Comparison of ENCODE assay signal across 1 cellular context in the genomic region with DNA sequence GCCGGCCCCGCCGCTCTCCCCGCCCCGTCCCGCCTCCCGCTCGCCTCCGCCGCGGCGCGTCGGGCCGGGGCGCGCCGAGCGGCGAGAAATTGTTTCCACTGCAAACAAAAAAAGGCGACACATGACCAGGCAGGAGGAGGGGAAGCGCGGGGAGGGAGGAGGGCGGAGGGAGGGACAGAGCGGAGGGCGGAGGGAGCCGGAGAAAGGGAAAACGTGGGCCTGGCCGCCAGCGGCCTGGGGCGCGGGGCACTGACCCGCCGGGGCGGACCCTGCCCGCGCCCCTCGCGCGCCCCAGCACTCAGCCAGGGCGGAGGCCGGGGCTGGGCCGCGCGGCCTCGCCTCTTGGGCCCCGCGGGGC.
TF ChIP-seq lines count a peak whose summit lies in the region.

Gene FOXN3 (minus strand): TSS at position 123 of the 358 bp plus-strand sequence. CDS start 4,757 bp downstream, outside the sequence.

TF ChIP-seq in H1, 55 proteins besides CTCF, POLR2A, EP300 and RAD21:
- TF ChIP-seq, protein P1, sequence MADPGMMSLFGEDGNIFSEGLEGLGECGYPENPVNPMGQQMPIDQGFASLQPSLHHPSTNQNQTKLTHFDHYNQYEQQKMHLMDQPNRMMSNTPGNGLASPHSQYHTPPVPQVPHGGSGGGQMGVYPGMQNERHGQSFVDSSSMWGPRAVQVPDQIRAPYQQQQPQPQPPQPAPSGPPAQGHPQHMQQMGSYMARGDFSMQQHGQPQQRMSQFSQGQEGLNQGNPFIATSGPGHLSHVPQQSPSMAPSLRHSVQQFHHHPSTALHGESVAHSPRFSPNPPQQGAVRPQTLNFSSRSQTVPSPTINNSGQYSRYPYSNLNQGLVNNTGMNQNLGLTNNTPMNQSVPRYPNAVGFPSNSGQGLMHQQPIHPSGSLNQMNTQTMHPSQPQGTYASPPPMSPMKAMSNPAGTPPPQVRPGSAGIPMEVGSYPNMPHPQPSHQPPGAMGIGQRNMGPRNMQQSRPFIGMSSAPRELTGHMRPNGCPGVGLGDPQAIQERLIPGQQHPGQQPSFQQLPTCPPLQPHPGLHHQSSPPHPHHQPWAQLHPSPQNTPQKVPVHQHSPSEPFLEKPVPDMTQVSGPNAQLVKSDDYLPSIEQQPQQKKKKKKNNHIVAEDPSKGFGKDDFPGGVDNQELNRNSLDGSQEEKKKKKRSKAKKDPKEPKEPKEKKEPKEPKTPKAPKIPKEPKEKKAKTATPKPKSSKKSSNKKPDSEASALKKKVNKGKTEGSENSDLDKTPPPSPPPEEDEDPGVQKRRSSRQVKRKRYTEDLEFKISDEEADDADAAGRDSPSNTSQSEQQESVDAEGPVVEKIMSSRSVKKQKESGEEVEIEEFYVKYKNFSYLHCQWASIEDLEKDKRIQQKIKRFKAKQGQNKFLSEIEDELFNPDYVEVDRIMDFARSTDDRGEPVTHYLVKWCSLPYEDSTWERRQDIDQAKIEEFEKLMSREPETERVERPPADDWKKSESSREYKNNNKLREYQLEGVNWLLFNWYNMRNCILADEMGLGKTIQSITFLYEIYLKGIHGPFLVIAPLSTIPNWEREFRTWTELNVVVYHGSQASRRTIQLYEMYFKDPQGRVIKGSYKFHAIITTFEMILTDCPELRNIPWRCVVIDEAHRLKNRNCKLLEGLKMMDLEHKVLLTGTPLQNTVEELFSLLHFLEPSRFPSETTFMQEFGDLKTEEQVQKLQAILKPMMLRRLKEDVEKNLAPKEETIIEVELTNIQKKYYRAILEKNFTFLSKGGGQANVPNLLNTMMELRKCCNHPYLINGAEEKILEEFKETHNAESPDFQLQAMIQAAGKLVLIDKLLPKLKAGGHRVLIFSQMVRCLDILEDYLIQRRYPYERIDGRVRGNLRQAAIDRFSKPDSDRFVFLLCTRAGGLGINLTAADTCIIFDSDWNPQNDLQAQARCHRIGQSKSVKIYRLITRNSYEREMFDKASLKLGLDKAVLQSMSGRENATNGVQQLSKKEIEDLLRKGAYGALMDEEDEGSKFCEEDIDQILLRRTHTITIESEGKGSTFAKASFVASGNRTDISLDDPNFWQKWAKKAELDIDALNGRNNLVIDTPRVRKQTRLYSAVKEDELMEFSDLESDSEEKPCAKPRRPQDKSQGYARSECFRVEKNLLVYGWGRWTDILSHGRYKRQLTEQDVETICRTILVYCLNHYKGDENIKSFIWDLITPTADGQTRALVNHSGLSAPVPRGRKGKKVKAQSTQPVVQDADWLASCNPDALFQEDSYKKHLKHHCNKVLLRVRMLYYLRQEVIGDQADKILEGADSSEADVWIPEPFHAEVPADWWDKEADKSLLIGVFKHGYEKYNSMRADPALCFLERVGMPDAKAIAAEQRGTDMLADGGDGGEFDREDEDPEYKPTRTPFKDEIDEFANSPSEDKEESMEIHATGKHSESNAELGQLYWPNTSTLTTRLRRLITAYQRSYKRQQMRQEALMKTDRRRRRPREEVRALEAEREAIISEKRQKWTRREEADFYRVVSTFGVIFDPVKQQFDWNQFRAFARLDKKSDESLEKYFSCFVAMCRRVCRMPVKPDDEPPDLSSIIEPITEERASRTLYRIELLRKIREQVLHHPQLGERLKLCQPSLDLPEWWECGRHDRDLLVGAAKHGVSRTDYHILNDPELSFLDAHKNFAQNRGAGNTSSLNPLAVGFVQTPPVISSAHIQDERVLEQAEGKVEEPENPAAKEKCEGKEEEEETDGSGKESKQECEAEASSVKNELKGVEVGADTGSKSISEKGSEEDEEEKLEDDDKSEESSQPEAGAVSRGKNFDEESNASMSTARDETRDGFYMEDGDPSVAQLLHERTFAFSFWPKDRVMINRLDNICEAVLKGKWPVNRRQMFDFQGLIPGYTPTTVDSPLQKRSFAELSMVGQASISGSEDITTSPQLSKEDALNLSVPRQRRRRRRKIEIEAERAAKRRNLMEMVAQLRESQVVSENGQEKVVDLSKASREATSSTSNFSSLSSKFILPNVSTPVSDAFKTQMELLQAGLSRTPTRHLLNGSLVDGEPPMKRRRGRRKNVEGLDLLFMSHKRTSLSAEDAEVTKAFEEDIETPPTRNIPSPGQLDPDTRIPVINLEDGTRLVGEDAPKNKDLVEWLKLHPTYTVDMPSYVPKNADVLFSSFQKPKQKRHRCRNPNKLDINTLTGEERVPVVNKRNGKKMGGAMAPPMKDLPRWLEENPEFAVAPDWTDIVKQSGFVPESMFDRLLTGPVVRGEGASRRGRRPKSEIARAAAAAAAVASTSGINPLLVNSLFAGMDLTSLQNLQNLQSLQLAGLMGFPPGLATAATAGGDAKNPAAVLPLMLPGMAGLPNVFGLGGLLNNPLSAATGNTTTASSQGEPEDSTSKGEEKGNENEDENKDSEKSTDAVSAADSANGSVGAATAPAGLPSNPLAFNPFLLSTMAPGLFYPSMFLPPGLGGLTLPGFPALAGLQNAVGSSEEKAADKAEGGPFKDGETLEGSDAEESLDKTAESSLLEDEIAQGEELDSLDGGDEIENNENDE (IDR thresholded peaks at IDR 0.05; ENCODE audit: insufficient replicate concordance, low read length) = no peak
- TF ChIP-seq EGR1 (IDR thresholded peaks at IDR 0.05; ENCODE audit: borderline replicate concordance, low read depth, low read length) (peak; percentile 67), CHD2 (IDR thresholded peaks at IDR 0.05; ENCODE audit: low read length) (no peak), POU5F1 (IDR thresholded peaks at IDR 0.05; ENCODE audit: low read depth, low read length) (no peak), PHF8 (conservative IDR thresholded peaks at IDR 0.05; ENCODE audit: low read depth, low read length) (no peak), SP1 (IDR thresholded peaks at IDR 0.05; ENCODE audit: low read depth, low read length) (peak; percentile 73), CHD1 (IDR thresholded peaks at IDR 0.05; ENCODE audit: low read depth, low read length) (no peak), TEAD4 (IDR thresholded peaks at IDR 0.05; ENCODE audit: low read depth, low read length) (no peak), MAFK (IDR thresholded peaks at IDR 0.05; ENCODE audit: low read depth, low read length) (no peak), USF2 (IDR thresholded peaks at IDR 0.05; ENCODE audit: low read length) (peak; percentile 53; the same call in 1 of the 2 replicates), SIRT6 (IDR thresholded peaks at IDR 0.05; ENCODE audit: low read length) (no peak), BCL11A (IDR thresholded peaks at IDR 0.05; ENCODE audit: low read depth in 2 of 2, low read length in 2 of 2) (no peak), YY1 (IDR thresholded peaks at IDR 0.05; ENCODE audit: low read depth, low read length) (peak; percentile 63; the same call in 1 of the 2 replicates), TCF12 (IDR thresholded peaks at IDR 0.05; ENCODE audit: low read depth, low read length) (no peak), SAP30 (IDR thresholded peaks at IDR 0.05; ENCODE audit: insufficient read depth, insufficient replicate concordance, low read length) (no peak), GABPA (IDR thresholded peaks at IDR 0.05; ENCODE audit: borderline replicate concordance, insufficient read depth, low read length) (0 out of 2 replicates have a peak, but pooled peaks have one; percentile 12), SIN3A (conservative IDR thresholded peaks at IDR 0.05 in 1 of 2, IDR thresholded peaks at IDR 0.05 in 1 of 2; ENCODE audit: low read depth in 1 of 2, low read length in 2 of 2) (peak; percentile 42 to 55; a peak in 2 of 4 replicates), HDAC2 (IDR thresholded peaks at IDR 0.05; ENCODE audit: borderline replicate concordance in 1 of 2, low read depth in 2 of 2, low read length in 2 of 2) (0 out of 4 replicates have a peak, but pooled peaks of 1 of the 2 experiments have one; percentile 59), KDM1A (IDR thresholded peaks at IDR 0.05; ENCODE audit: borderline replicate concordance, low read length) (no peak), KDM5A (IDR thresholded peaks at IDR 0.05; ENCODE audit: low read length) (no peak), POLR2AphosphoS5 (IDR thresholded peaks at IDR 0.05; ENCODE audit: low read depth, low read length) (no peak), CREB1 (IDR thresholded peaks at IDR 0.05) (peak; percentile 83), TAF1 (IDR thresholded peaks at IDR 0.05; ENCODE audit: low read depth, low read length) (peak; percentile 32), ASH2L (IDR thresholded peaks at IDR 0.05; ENCODE audit: low read length) (no peak), SUZ12 (IDR thresholded peaks at IDR 0.05; ENCODE audit: low read length) (no peak), GTF2F1 (IDR thresholded peaks at IDR 0.05; ENCODE audit: borderline replicate concordance, low read depth, low read length) (no peak), RBBP5 (IDR thresholded peaks at IDR 0.05; ENCODE audit: borderline replicate concordance, low read depth, low read length) (no peak), RFX5 (IDR thresholded peaks at IDR 0.05; ENCODE audit: borderline replicate concordance, low read depth, low read length) (no peak), ZNF274 (IDR thresholded peaks at IDR 0.05; ENCODE audit: borderline replicate concordance, extremely low read depth, low read length) (no peak)
- TF ChIP-seq, protein P2, sequence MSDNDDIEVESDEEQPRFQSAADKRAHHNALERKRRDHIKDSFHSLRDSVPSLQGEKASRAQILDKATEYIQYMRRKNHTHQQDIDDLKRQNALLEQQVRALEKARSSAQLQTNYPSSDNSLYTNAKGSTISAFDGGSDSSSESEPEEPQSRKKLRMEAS (IDR thresholded peaks at IDR 0.05) = peak; percentile 59; the same call in 1 of the 2 replicates
- TF ChIP-seq, protein P3, sequence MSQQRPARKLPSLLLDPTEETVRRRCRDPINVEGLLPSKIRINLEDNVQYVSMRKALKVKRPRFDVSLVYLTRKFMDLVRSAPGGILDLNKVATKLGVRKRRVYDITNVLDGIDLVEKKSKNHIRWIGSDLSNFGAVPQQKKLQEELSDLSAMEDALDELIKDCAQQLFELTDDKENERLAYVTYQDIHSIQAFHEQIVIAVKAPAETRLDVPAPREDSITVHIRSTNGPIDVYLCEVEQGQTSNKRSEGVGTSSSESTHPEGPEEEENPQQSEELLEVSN (IDR thresholded peaks at IDR 0.05) = no peak
- TF ChIP-seq, protein P4, sequence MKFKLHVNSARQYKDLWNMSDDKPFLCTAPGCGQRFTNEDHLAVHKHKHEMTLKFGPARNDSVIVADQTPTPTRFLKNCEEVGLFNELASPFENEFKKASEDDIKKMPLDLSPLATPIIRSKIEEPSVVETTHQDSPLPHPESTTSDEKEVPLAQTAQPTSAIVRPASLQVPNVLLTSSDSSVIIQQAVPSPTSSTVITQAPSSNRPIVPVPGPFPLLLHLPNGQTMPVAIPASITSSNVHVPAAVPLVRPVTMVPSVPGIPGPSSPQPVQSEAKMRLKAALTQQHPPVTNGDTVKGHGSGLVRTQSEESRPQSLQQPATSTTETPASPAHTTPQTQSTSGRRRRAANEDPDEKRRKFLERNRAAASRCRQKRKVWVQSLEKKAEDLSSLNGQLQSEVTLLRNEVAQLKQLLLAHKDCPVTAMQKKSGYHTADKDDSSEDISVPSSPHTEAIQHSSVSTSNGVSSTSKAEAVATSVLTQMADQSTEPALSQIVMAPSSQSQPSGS (IDR thresholded peaks at IDR 0.05; ENCODE audit: low read length) = no peak
